7 cellular contexts compared by ENCODE assay signal in genomic region chr11:116964269-116964668, GRCh38.
"Had no signal": no experiment of that assay in that cellular context is flagged by ENCODE, and none has a peak within 500 bp of the region (broad histone marks: within the 10 kb centered on the region; RNA-seq: fewer than 3 reads in every experiment).

No MANE protein-coding gene starts in this region.

- ATAC-seq: HepG2, K562 had no signal

- H3K4me3 ChIP-seq: GM23248, K562 had no signal

- H3K27ac Mint-ChIP-seq: H9 had no signal

- H3K27ac ChIP-seq: GM23248, HL-60 had no signal

- H3K9me3 Mint-ChIP-seq: H9 had no signal

- H3K9ac ChIP-seq: GM23248 had no signal

- H2AFZ ChIP-seq: GM23248 had no signal

- DNase-seq: GM23248, H9, HCEC 1CT, KG1 had no signal

- H3K4me3 Mint-ChIP-seq: H9 had no signal
